19 cellular contexts compared by ENCODE assay signal in the genomic region with DNA sequence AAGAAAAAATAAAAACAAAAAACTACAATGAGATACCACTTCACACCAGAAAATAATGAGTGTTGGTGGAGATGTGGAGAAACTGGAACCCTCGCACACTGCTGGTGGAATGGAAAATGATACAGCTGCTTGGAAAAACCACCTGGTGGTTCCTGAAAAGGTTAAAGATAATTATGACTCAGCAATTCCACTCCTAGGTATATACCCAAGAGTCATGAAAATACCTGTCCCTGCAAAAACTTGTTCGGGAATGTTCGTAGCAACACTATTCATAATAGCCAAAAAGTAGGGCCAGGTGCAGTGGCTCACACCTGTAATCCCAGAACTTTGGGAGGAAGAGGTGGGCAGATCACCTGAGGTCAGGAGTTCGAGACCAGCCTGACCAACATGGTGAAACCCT.
"Had no signal": no experiment of that assay in that cellular context is flagged by ENCODE, and none has a peak within 500 bp of the region (broad histone marks: within the 10 kb centered on the region; RNA-seq: fewer than 3 reads in every experiment).

No MANE protein-coding gene starts in this region.

- H3K27me3 Mint-ChIP-seq: brain; central memory CD8-positive, alpha-beta T cell; memory B cell; natural killer cell treated with Interleukin-12 subunit alpha and Interleukin-12 subunit beta and Interleukin-15 and Interleukin-18, amount 100 ng/mL, for 72 hours; stimulated activated naive CD8-positive, alpha-beta T cell treated with anti-CD3 and anti-CD28 coated beads, Interleukin-15, Interleukin-2, amounts not matched to agents 100 ng/mL and 50 ng/mL, for 24 hours had no signal

- H3K27me3 ChIP-seq: esophagus squamous epithelium, gastroesophageal sphincter, heart left ventricle, tibial artery had no signal

- H3K4me3 Mint-ChIP-seq: brain; central memory CD8-positive, alpha-beta T cell; natural killer cell treated with Interleukin-12 subunit alpha and Interleukin-12 subunit beta and Interleukin-15 and Interleukin-18, amount 100 ng/mL, for 72 hours; stimulated activated naive CD8-positive, alpha-beta T cell treated with anti-CD3 and anti-CD28 coated beads, Interleukin-15, Interleukin-2, amounts not matched to agents 100 ng/mL and 50 ng/mL, for 24 hours; T-helper 2 cell treated with Interferon-gamma antibody and Interleukin-4, amounts not matched to agents 5 μg/mL and 100 μg/mL, for 36 hours had no signal

- H3K4me3 ChIP-seq: esophagus squamous epithelium, gastroesophageal sphincter, heart left ventricle, prostate gland, tibial artery had no signal

- H3K9me3 Mint-ChIP-seq: brain; central memory CD8-positive, alpha-beta T cell; memory B cell; natural killer cell treated with Interleukin-12 subunit alpha and Interleukin-12 subunit beta and Interleukin-15 and Interleukin-18, amount 100 ng/mL, for 72 hours; stimulated activated naive CD8-positive, alpha-beta T cell treated with anti-CD3 and anti-CD28 coated beads, Interleukin-15, Interleukin-2, amounts not matched to agents 100 ng/mL and 50 ng/mL, for 24 hours; T-helper 2 cell treated with Interferon-gamma antibody and Interleukin-4, amounts not matched to agents 5 μg/mL and 100 μg/mL, for 36 hours had no signal

- H3K4me1 ChIP-seq: gastroesophageal sphincter, prostate gland, tibial artery had no signal

- DNase-seq: activated CD4-positive, CD25-positive, alpha-beta regulatory T cell treated with anti-CD3 and anti-CD28 coated beads, Interleukin-2, amount 50 U/mL, for 72 hours; activated naive CD4-positive, alpha-beta T cell; activated T-cell treated with anti-CD3 and anti-CD28 coated beads, Interleukin-2, amount 50 U/mL, for 1 hour; aorta; effector memory CD4-positive, alpha-beta T cell; esophagus squamous epithelium; heart left ventricle; left cardiac atrium; stimulated activated CD4-positive, alpha-beta T cell treated with anti-CD3 and anti-CD28 coated beads, Interleukin-4, amount 100 ng/mL, for 24 hours; tibial artery had no signal

- H3K27ac ChIP-seq: gastroesophageal sphincter, heart left ventricle, prostate gland, tibial artery, VCaP had no signal

- ATAC-seq: gastroesophageal sphincter; heart left ventricle; left cardiac atrium; natural killer cell treated with Interleukin-12 subunit alpha and Interleukin-12 subunit beta and Interleukin-15 and Interleukin-18, amount 100 ng/mL, for 72 hours had no signal

- H3K4me1 Mint-ChIP-seq: brain had no signal

- H3K27ac Mint-ChIP-seq: natural killer cell treated with Interleukin-12 subunit alpha and Interleukin-12 subunit beta and Interleukin-15 and Interleukin-18, amount 100 ng/mL, for 72 hours; T-helper 2 cell treated with Interferon-gamma antibody and Interleukin-4, amounts not matched to agents 5 μg/mL and 100 μg/mL, for 36 hours had no signal
